In genomic region chr20:2005831-2006426, GRCh38 we compare ENCODE assay signal across 1 cellular context.
TF ChIP-seq lines count a peak whose summit lies in the region.

No MANE protein-coding gene starts in this region.

TF ChIP-seq in HepG2, 621 proteins besides CTCF, POLR2A, EP300 and RAD21 (continued from another document and continues in another):
- peak; percentile 71; the same call in 1 of the 2 replicates for TF ChIP-seq RERE (CRISPR knock-in tag; IDR thresholded peaks at IDR 0.05; ENCODE audit: low read depth)
- TF ChIP-seq ZNF274 (CRISPR knock-in tag; IDR thresholded peaks at IDR 0.05) = peak; percentile 97
- peak; percentile 93 for TF ChIP-seq ZNF776 (CRISPR knock-in tag; IDR thresholded peaks at IDR 0.05)
- TF ChIP-seq HIVEP1 (CRISPR knock-in tag; IDR thresholded peaks at IDR 0.05) = peak; percentile 91
- TF ChIP-seq TOPORS (CRISPR knock-in tag; IDR thresholded peaks at IDR 0.05) = peak; percentile 95
- TF ChIP-seq TBX3 (IDR thresholded peaks at IDR 0.05; ENCODE audit: borderline replicate concordance) = no peak
- TF ChIP-seq MEIS1 (CRISPR knock-in tag; IDR thresholded peaks at IDR 0.05; ENCODE audit: borderline replicate concordance) = peak; percentile 64; the same call in 1 of the 2 replicates
- no peak for TF ChIP-seq ZNF207 (IDR thresholded peaks at IDR 0.05; ENCODE audit: borderline replicate concordance)
- peak; percentile 90; the same call in 1 of the 2 replicates for TF ChIP-seq ZNF615 (CRISPR knock-in tag; IDR thresholded peaks at IDR 0.05; ENCODE audit: borderline replicate concordance)
- peak; percentile 95; the same call in 1 of the 2 replicates for TF ChIP-seq KDM3A (CRISPR knock-in tag; IDR thresholded peaks at IDR 0.05; ENCODE audit: low read depth)
- TF ChIP-seq PHF21A (CRISPR knock-in tag; IDR thresholded peaks at IDR 0.05) = peak; percentile 65; the same call in 1 of the 2 replicates
- peak; percentile 100 for TF ChIP-seq KLF11 (CRISPR knock-in tag; IDR thresholded peaks at IDR 0.05)
- no peak for TF ChIP-seq TAF1 (CRISPR knock-in tag; IDR thresholded peaks at IDR 0.05)
- TF ChIP-seq, protein P1, sequence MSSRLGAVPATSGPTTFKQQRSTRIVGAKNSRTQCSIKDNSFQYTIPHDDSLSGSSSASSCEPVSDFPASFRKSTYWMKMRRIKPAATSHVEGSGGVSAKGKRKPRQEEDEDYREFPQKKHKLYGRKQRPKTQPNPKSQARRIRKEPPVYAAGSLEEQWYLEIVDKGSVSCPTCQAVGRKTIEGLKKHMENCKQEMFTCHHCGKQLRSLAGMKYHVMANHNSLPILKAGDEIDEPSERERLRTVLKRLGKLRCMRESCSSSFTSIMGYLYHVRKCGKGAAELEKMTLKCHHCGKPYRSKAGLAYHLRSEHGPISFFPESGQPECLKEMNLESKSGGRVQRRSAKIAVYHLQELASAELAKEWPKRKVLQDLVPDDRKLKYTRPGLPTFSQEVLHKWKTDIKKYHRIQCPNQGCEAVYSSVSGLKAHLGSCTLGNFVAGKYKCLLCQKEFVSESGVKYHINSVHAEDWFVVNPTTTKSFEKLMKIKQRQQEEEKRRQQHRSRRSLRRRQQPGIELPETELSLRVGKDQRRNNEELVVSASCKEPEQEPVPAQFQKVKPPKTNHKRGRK (CRISPR knock-in tag; IDR thresholded peaks at IDR 0.05) = no peak
- TF ChIP-seq ZFY (CRISPR knock-in tag; IDR thresholded peaks at IDR 0.05) = peak; percentile 66
- TF ChIP-seq, protein P2, sequence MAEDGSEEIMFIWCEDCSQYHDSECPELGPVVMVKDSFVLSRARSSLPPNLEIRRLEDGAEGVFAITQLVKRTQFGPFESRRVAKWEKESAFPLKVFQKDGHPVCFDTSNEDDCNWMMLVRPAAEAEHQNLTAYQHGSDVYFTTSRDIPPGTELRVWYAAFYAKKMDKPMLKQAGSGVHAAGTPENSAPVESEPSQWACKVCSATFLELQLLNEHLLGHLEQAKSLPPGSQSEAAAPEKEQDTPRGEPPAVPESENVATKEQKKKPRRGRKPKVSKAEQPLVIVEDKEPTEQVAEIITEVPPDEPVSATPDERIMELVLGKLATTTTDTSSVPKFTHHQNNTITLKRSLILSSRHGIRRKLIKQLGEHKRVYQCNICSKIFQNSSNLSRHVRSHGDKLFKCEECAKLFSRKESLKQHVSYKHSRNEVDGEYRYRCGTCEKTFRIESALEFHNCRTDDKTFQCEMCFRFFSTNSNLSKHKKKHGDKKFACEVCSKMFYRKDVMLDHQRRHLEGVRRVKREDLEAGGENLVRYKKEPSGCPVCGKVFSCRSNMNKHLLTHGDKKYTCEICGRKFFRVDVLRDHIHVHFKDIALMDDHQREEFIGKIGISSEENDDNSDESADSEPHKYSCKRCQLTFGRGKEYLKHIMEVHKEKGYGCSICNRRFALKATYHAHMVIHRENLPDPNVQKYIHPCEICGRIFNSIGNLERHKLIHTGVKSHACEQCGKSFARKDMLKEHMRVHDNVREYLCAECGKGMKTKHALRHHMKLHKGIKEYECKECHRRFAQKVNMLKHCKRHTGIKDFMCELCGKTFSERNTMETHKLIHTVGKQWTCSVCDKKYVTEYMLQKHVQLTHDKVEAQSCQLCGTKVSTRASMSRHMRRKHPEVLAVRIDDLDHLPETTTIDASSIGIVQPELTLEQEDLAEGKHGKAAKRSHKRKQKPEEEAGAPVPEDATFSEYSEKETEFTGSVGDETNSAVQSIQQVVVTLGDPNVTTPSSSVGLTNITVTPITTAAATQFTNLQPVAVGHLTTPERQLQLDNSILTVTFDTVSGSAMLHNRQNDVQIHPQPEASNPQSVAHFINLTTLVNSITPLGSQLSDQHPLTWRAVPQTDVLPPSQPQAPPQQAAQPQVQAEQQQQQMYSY (CRISPR knock-in tag; IDR thresholded peaks at IDR 0.05) = peak; percentile 77; the same call in 1 of the 2 replicates
- no peak for TF ChIP-seq SNRNP70 (IDR thresholded peaks at IDR 0.05; ENCODE audit: low read depth, low read length)
- peak; percentile 100 for TF ChIP-seq ZNF580 (CRISPR knock-in tag; IDR thresholded peaks at IDR 0.05; ENCODE audit: borderline replicate concordance, low read depth)
- TF ChIP-seq MTF2 (CRISPR knock-in tag; IDR thresholded peaks at IDR 0.05; ENCODE audit: borderline replicate concordance) = no peak
- TF ChIP-seq, protein P3, sequence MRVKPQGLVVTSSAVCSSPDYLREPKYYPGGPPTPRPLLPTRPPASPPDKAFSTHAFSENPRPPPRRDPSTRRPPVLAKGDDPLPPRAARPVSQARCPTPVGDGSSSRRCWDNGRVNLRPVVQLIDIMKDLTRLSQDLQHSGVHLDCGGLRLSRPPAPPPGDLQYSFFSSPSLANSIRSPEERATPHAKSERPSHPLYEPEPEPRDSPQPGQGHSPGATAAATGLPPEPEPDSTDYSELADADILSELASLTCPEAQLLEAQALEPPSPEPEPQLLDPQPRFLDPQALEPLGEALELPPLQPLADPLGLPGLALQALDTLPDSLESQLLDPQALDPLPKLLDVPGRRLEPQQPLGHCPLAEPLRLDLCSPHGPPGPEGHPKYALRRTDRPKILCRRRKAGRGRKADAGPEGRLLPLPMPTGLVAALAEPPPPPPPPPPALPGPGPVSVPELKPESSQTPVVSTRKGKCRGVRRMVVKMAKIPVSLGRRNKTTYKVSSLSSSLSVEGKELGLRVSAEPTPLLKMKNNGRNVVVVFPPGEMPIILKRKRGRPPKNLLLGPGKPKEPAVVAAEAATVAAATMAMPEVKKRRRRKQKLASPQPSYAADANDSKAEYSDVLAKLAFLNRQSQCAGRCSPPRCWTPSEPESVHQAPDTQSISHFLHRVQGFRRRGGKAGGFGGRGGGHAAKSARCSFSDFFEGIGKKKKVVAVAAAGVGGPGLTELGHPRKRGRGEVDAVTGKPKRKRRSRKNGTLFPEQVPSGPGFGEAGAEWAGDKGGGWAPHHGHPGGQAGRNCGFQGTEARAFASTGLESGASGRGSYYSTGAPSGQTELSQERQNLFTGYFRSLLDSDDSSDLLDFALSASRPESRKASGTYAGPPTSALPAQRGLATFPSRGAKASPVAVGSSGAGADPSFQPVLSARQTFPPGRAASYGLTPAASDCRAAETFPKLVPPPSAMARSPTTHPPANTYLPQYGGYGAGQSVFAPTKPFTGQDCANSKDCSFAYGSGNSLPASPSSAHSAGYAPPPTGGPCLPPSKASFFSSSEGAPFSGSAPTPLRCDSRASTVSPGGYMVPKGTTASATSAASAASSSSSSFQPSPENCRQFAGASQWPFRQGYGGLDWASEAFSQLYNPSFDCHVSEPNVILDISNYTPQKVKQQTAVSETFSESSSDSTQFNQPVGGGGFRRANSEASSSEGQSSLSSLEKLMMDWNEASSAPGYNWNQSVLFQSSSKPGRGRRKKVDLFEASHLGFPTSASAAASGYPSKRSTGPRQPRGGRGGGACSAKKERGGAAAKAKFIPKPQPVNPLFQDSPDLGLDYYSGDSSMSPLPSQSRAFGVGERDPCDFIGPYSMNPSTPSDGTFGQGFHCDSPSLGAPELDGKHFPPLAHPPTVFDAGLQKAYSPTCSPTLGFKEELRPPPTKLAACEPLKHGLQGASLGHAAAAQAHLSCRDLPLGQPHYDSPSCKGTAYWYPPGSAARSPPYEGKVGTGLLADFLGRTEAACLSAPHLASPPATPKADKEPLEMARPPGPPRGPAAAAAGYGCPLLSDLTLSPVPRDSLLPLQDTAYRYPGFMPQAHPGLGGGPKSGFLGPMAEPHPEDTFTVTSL (CRISPR knock-in tag; IDR thresholded peaks at IDR 0.05; ENCODE audit: borderline replicate concordance) = peak; percentile 82; the same call in 1 of the 2 replicates
- peak; percentile 99 for TF ChIP-seq ZBTB44 (CRISPR knock-in tag; IDR thresholded peaks at IDR 0.05)
- peak in 1 of 2 experiments; percentile 99 for TF ChIP-seq REST (IDR thresholded peaks at IDR 0.05; ENCODE audit: borderline replicate concordance in 1 of 2, low read depth in 1 of 2, low read length in 2 of 2)
- peak; percentile 96 for TF ChIP-seq ZNF563 (CRISPR knock-in tag; IDR thresholded peaks at IDR 0.05)
- TF ChIP-seq THAP11 (CRISPR knock-in tag; IDR thresholded peaks at IDR 0.05) = peak; percentile 88
- TF ChIP-seq ZBTB37 (CRISPR knock-in tag; IDR thresholded peaks at IDR 0.05) = peak; percentile 74
- peak; percentile 81; the same call in 1 of the 2 replicates for TF ChIP-seq SOX5 (CRISPR knock-in tag; IDR thresholded peaks at IDR 0.05; ENCODE audit: borderline replicate concordance)
- TF ChIP-seq MAFG (CRISPR knock-in tag; IDR thresholded peaks at IDR 0.05) = no peak
